ENCODE assay signal across 6 cellular contexts in the genomic region with DNA sequence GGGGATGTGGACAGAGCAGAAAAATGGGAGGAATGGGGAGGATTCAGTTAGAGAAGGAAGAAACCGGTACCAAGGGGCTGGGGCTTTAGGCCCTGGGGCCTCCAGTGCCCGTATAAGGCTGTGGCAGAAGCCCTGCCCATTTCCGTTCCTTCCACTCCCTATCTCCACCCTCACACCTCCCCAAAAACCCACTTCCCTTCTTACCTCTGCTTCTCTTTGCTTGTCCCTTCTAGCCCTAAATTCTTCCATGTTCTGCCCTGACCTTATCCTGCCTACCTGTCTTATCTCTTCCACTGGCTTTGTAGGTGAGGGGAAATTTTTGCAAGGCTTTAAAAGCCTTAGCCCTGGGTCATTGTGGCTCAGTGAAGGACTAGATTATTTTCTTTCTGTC. TPM values are rescaled to one million over a fixed set of nuclear protein-coding genes. Genes with fewer than 3 reads are reported as not detected.
DNase-seq lines count a peak whose midpoint lies in the region; ATAC-seq and TF ChIP-seq lines count a peak whose summit lies in the region.

No MANE protein-coding gene starts in this region.

- H3K4me1 Mint-ChIP-seq in brain = peaks cover 49% of the 10 kb centered on the region

- H3K9me3 Mint-ChIP-seq in brain = peaks cover 0 to 3% (median 0%) of the 10 kb centered on the region in 5 experiments

- TF ChIP-seq CTCF in brain (conservative IDR thresholded peaks at IDR 0.05) = no peak

- H3K27ac Mint-ChIP-seq in brain = peak overlapping the region in 2 of 5 experiments; percentile 43 to 100

- peaks cover 40% of the 10 kb centered on the region for H3K36me3 Mint-ChIP-seq in brain

- peak; percentile 8 for ATAC-seq in stimulated activated naive CD8-positive, alpha-beta T cell treated with anti-CD3 and anti-CD28 coated beads, Interleukin-15, Interleukin-2, amounts not matched to agents 100 U/mL and 50 U/mL, for 24 hours
- no peak for ATAC-seq in GM19328 (IDR thresholded peaks at IDR 0.05; ENCODE audit: unreplicated experiment)

- peak; percentile 40 for DNase-seq in SKM-1 treated with dmso at 0.1 percent for 144 hours (lab: John Stamatoyannopoulos, UW; ENCODE audit: unreplicated experiment)
- no peak for DNase-seq in SKM-1 (lab: John Stamatoyannopoulos, UW; ENCODE audit: unreplicated experiment)
- DNase-seq in stimulated activated naive CD8-positive, alpha-beta T cell treated with anti-CD3 and anti-CD28 coated beads, Interleukin-15, Interleukin-2, amounts not matched to agents 100 U/mL and 50 U/mL, for 24 hours = peak; percentile 61
- DNase-seq in mesenteric fat pad (ENCODE audit: low spot score) = no peak

- H3K27me3 Mint-ChIP-seq in brain = peaks cover 14% of the 10 kb centered on the region

- H3K4me3 Mint-ChIP-seq in brain = peak overlapping the region in 4 of 5 experiments; percentile 15 to 66 (median 31)

RNA-seq across cellular contexts. Expression of gene RNF167, which starts 4.1 kb away (rescaled TPM):
- polyA plus RNA-seq in brain (ENCODE audit: insufficient read depth, low read depth, low replicate concordance) = 268 TPM
- total RNA-seq in mesenteric fat pad = 63.3 TPM

RNA-seq across cellular contexts. Expression of gene PFN1, which starts 4.2 kb away (rescaled TPM):
- polyA plus RNA-seq in brain (ENCODE audit: insufficient read depth, low read depth, low replicate concordance) = 473 TPM
- 575 TPM for total RNA-seq in mesenteric fat pad

RNA-seq across cellular contexts. Expression of gene SLC25A11, which starts 4.3 kb away (rescaled TPM):
- polyA plus RNA-seq in brain (ENCODE audit: insufficient read depth, low read depth, low replicate concordance) = 120 TPM
- 50.0 TPM for total RNA-seq in mesenteric fat pad

RNA-seq across cellular contexts. Expression of gene ENO3, which starts 6.8 kb away (rescaled TPM):
- 5.5 TPM for polyA plus RNA-seq in brain (ENCODE audit: insufficient read depth, low read depth, low replicate concordance)
- total RNA-seq in mesenteric fat pad = 4.0 TPM

RNA-seq across cellular contexts. Expression of gene GP1BA, which starts 12.1 kb away (rescaled TPM):
- not detected for polyA plus RNA-seq in brain (ENCODE audit: insufficient read depth, low read depth, low replicate concordance)
- total RNA-seq in mesenteric fat pad = not detected

Comparison
In these comparisons a context has a peak if more than half of its experiments do, and no peak if none do; other contexts are left out.
1. DNase-seq: peak in SKM-1 treated with dmso at 0.1 percent for 144 hours (single experiment) and stimulated activated naive CD8-positive, alpha-beta T cell treated with anti-CD3 and anti-CD28 coated beads, Interleukin-15, Interleukin-2, amounts not matched to agents 100 U/mL and 50 U/mL, for 24 hours (single experiment); none in SKM-1 (single experiment) and mesenteric fat pad (single experiment).